ENCODE assay signal across 33 cellular contexts in genomic region chr9:12056874-12057273, GRCh38.
"Had no signal": no experiment of that assay in that cellular context is flagged by ENCODE, and none has a peak within 500 bp of the region (broad histone marks: within the 10 kb centered on the region; RNA-seq: fewer than 3 reads in every experiment).

No MANE protein-coding gene starts in this region.

- ATAC-seq: activated naive CD4-positive, alpha-beta T cell treated with anti-CD3 and anti-CD28 coated beads, Interleukin-2, amount 50 U/mL, for 72 hours; activated naive CD8-positive, alpha-beta T cell treated with anti-CD3 and anti-CD28 coated beads, Interleukin-2, amount 50 U/mL, for 24 hours; activated T-cell treated with anti-CD3 and anti-CD28 coated beads, Interleukin-2, amount 50 U/mL, for 4 hours; activated T-cell treated with anti-CD3 and anti-CD28 coated beads, Interleukin-2, amount 50 U/mL, for 72 hours; activated T-helper 17 cell treated with anti-CD3 and anti-CD28 coated beads, Interleukin-2, amount 50 U/mL, for 72 hours; body of pancreas had no signal

- FAIRE-seq: astrocyte, bronchial epithelial cell had no signal

- H3K27me3 ChIP-seq: adrenal gland, ascending aorta, body of pancreas, brain microvascular endothelial cell, breast epithelium, cardiac muscle cell had no signal

- DNase-seq: activated effector memory CD4-positive, alpha-beta T cell treated with anti-CD3 and anti-CD28 coated beads, Interleukin-2, amount 50 U/mL, for 16 hours; activated effector memory CD4-positive, alpha-beta T cell treated with Interleukin-2 at 50 U/mL for 16 hours; activated gamma-delta T cell; activated gamma-delta T cell treated with Interleukin-2 at 50 U/mL for 16 hours; activated naive CD4-positive, alpha-beta T cell; activated naive CD4-positive, alpha-beta T cell treated with anti-CD3 and anti-CD28 coated beads for 36 hours; activated naive CD4-positive, alpha-beta T cell treated with anti-CD3 and anti-CD28 coated beads, Interleukin-2, amount 10 ng/mL, durations not matched to agents 7 days and 5 days; activated naive CD4-positive, alpha-beta T cell treated with anti-CD3 and anti-CD28 coated beads, Interleukin-2, amount 50 U/mL, for 16 hours; activated naive CD4-positive, alpha-beta T cell treated with Interleukin-2 at 50 U/mL for 16 hours; activated naive CD8-positive, alpha-beta T cell treated with anti-CD3 and anti-CD28 coated beads for 36 hours; activated naive CD8-positive, alpha-beta T cell treated with anti-CD3 and anti-CD28 coated beads, Interleukin-2, amount 10 ng/mL, durations not matched to agents 7 days and 5 days; activated naive CD8-positive, alpha-beta T cell treated with anti-CD3 and anti-CD28 coated beads, Interleukin-2, amount 50 U/mL, for 24 hours; activated T-cell treated with anti-CD3 and anti-CD28 coated beads, Interleukin-2, amount 50 U/mL, for 24 hours; activated T-cell treated with anti-CD3 and anti-CD28 coated beads, Interleukin-2, amount 50 U/mL, for 4 hours; activated T-cell treated with anti-CD3 and anti-CD28 coated beads, Interleukin-2, amount 50 U/mL, for 48 hours; activated T-cell treated with anti-CD3 and anti-CD28 coated beads, Interleukin-2, amount 50 U/mL, for 72 hours; adrenal gland; amniotic stem cell; amygdala; anterior cingulate cortex; aorta; body of pancreas; brain microvascular endothelial cell; caudate nucleus; central memory CD4-positive, alpha-beta T cell; cerebellar nuclear complex had no signal

- H3K36me3 ChIP-seq: adrenal gland, ascending aorta, brain microvascular endothelial cell, breast epithelium, cardiac muscle cell had no signal

- H3K27ac ChIP-seq: adrenal gland, ascending aorta, body of pancreas, brain microvascular endothelial cell, breast epithelium, cardiac muscle cell had no signal

- H3K4me1 ChIP-seq: adrenal gland, ascending aorta, body of pancreas, breast epithelium had no signal

- H3K4me3 ChIP-seq: adrenal gland, ascending aorta, body of pancreas, breast epithelium, cardiac muscle cell had no signal
